1 cellular context compared by ENCODE assay signal in genomic region chr6:37353761-37354525, GRCh38.
TF ChIP-seq lines count a peak whose summit lies in the region.

TSS of gene RNF8 (plus strand) at chr6:37353983. CDS start at chr6:37354165, 182 bp downstream.

TF ChIP-seq in K562, 482 proteins besides CTCF, POLR2A, EP300 and RAD21 (continued from another document and continues in another):
- 0 out of 2 replicates have a peak, but pooled peaks have one; percentile 22 for TF ChIP-seq MYC (IDR thresholded peaks at IDR 0.05; ENCODE audit: low read depth, low read length)
- TF ChIP-seq MYC (CRISPR knock-in tag; IDR thresholded peaks at IDR 0.05; ENCODE audit: borderline replicate concordance, low read depth), result no peak
- TF ChIP-seq TOE1 (IDR thresholded peaks at IDR 0.05; ENCODE audit: borderline replicate concordance), result peak; percentile 75
- TF ChIP-seq TOE1 (CRISPR knock-in tag; IDR thresholded peaks at IDR 0.05; ENCODE audit: borderline replicate concordance, low read depth), result 0 out of 2 replicates have a peak, but pooled peaks have one; percentile 53
- TF ChIP-seq CHAMP1 (IDR thresholded peaks at IDR 0.05), result no peak
- peak; percentile 71; the same call in 1 of the 2 replicates for TF ChIP-seq ELF1 (tag; IDR thresholded peaks at IDR 0.05)
- TF ChIP-seq CEBPG (CRISPR knock-in tag; IDR thresholded peaks at IDR 0.05), result no peak
- no peak for TF ChIP-seq CEBPG (tag; conservative IDR thresholded peaks at IDR 0.05 in 1 of 2, IDR thresholded peaks at IDR 0.05 in 1 of 2)
- TF ChIP-seq CREB1 (IDR thresholded peaks at IDR 0.05), result 0 out of 2 replicates have a peak, but pooled peaks have one; percentile 38
- 0 out of 2 replicates have a peak, but pooled peaks have one; percentile 49 for TF ChIP-seq CREB1 (CRISPR knock-in tag; IDR thresholded peaks at IDR 0.05)
- TF ChIP-seq HNRNPUL1 (IDR thresholded peaks at IDR 0.05; ENCODE audit: low read length), result no peak
- TF ChIP-seq HIVEP1 (CRISPR knock-in tag; IDR thresholded peaks at IDR 0.05), result no peak
- no peak for TF ChIP-seq ZNF197 (CRISPR knock-in tag; IDR thresholded peaks at IDR 0.05; ENCODE audit: low read depth)
- TF ChIP-seq XRCC4 (IDR thresholded peaks at IDR 0.05; ENCODE audit: extremely low read depth, insufficient read depth, insufficient read length), result no peak
- TF ChIP-seq NCOA1 (IDR thresholded peaks at IDR 0.05; ENCODE audit: low read depth), result 0 out of 2 replicates have a peak, but pooled peaks have one; percentile 36
- TF ChIP-seq SRSF3 (IDR thresholded peaks at IDR 0.05; ENCODE audit: insufficient read depth, low read length), result no peak
- no peak for TF ChIP-seq DDX20 (tag; IDR thresholded peaks at IDR 0.05; ENCODE audit: low read depth)
- no peak for TF ChIP-seq ZNF561 (CRISPR knock-in tag; conservative IDR thresholded peaks at IDR 0.05)
- TF ChIP-seq ZNF507 (tag; conservative IDR thresholded peaks at IDR 0.05), result no peak
- TF ChIP-seq RNF219 (CRISPR knock-in tag; IDR thresholded peaks at IDR 0.05), result no peak
- TF ChIP-seq HES1 (IDR thresholded peaks at IDR 0.05; ENCODE audit: low read depth), result no peak
- TF ChIP-seq STAT5B (CRISPR knock-in tag; IDR thresholded peaks at IDR 0.05), result no peak
- TF ChIP-seq CBX5 (IDR thresholded peaks at IDR 0.05; ENCODE audit: borderline replicate concordance, low read depth), result no peak
- TF ChIP-seq ZNF407 (IDR thresholded peaks at IDR 0.05; ENCODE audit: low read depth), result peak; percentile 78
- no peak for TF ChIP-seq CEBPB (tag; IDR thresholded peaks at IDR 0.05)
- TF ChIP-seq ZNF134 (CRISPR knock-in tag; conservative IDR thresholded peaks at IDR 0.05), result no peak
- 0 out of 2 replicates have a peak, but pooled peaks have one; percentile 32 for TF ChIP-seq SP1 (CRISPR knock-in tag; IDR thresholded peaks at IDR 0.05)
- no peak for TF ChIP-seq ZNF143 (CRISPR knock-in tag; IDR thresholded peaks at IDR 0.05)
- TF ChIP-seq ZNF79 (CRISPR knock-in tag; IDR thresholded peaks at IDR 0.05; ENCODE audit: low read depth), result no peak
- TF ChIP-seq ZSCAN29 (IDR thresholded peaks at IDR 0.05), result no peak
- 0 out of 2 replicates have a peak, but pooled peaks have one; percentile 32 for TF ChIP-seq ZNF232 (CRISPR knock-in tag; IDR thresholded peaks at IDR 0.05)
- TF ChIP-seq CHD4 (IDR thresholded peaks at IDR 0.05; ENCODE audit: insufficient read depth, insufficient replicate concordance, low read depth, low read length, poor library complexity, severe bottlenecking), result no peak
- TF ChIP-seq ATF1 (CRISPR knock-in tag; IDR thresholded peaks at IDR 0.05), result peak; percentile 11; the same call in 1 of the 2 replicates
- no peak; the same call in 1 of the 2 replicates for TF ChIP-seq ATF1 (tag; IDR thresholded peaks at IDR 0.05)
- TF ChIP-seq PHB2 (IDR thresholded peaks at IDR 0.05; ENCODE audit: low read depth), result no peak
- TF ChIP-seq SMARCA5 (IDR thresholded peaks at IDR 0.05), result no peak
- no peak for TF ChIP-seq ZNF212 (CRISPR knock-in tag; IDR thresholded peaks at IDR 0.05)
- TF ChIP-seq HOMEZ (CRISPR knock-in tag; IDR thresholded peaks at IDR 0.05), result no peak
- TF ChIP-seq NFIC (IDR thresholded peaks at IDR 0.05), result peak; percentile 43
- TF ChIP-seq NRF1 (conservative IDR thresholded peaks at IDR 0.05 in 1 of 2, IDR thresholded peaks at IDR 0.05 in 1 of 2), result peak; percentile 98
- TF ChIP-seq NR1H2 (CRISPR knock-in tag; IDR thresholded peaks at IDR 0.05), result peak; percentile 59; the same call in 1 of the 2 replicates
- no peak for TF ChIP-seq ZBTB9 (CRISPR knock-in tag; IDR thresholded peaks at IDR 0.05)
- TF ChIP-seq SNIP1 (IDR thresholded peaks at IDR 0.05; ENCODE audit: low read depth), result no peak
- no peak for TF ChIP-seq XRCC3 (IDR thresholded peaks at IDR 0.05)
- no peak for TF ChIP-seq ZNF3 (CRISPR knock-in tag; IDR thresholded peaks at IDR 0.05)
- TF ChIP-seq HCFC1 (IDR thresholded peaks at IDR 0.05; ENCODE audit: low read depth, low read length), result peak; percentile 52; the same call in 1 of the 2 replicates
- TF ChIP-seq ZC3H11A (IDR thresholded peaks at IDR 0.05; ENCODE audit: low read depth, low read length), result no peak
- peak; percentile 80 for TF ChIP-seq RBBP5 (IDR thresholded peaks at IDR 0.05; ENCODE audit: borderline replicate concordance, insufficient read depth, low read length, poor library complexity, severe bottlenecking)
- no peak for TF ChIP-seq ARHGAP35 (IDR thresholded peaks at IDR 0.05; ENCODE audit: partially characterized antibody)
- TF ChIP-seq FOSL1 (tag; conservative IDR thresholded peaks at IDR 0.05), result 0 out of 2 replicates have a peak, but pooled peaks have one; percentile 31
- TF ChIP-seq ZNF77 (CRISPR knock-in tag; IDR thresholded peaks at IDR 0.05), result no peak
- TF ChIP-seq CHD1 (IDR thresholded peaks at IDR 0.05; ENCODE audit: low read length), result no peak
- TF ChIP-seq NFRKB (IDR thresholded peaks at IDR 0.05; ENCODE audit: low read depth), result peak; percentile 69; the same call in 1 of the 2 replicates
- peak; percentile 33; the same call in 1 of the 2 replicates for TF ChIP-seq BHLHE40 (IDR thresholded peaks at IDR 0.05; ENCODE audit: low read length)
- no peak for TF ChIP-seq SMAD3 (CRISPR knock-in tag; conservative IDR thresholded peaks at IDR 0.05)
- no peak for TF ChIP-seq RBM25 (IDR thresholded peaks at IDR 0.05; ENCODE audit: low read depth, low read length, severe bottlenecking)
- peak; percentile 75 for TF ChIP-seq SIN3B (IDR thresholded peaks at IDR 0.05; ENCODE audit: low read depth)
- TF ChIP-seq PML (IDR thresholded peaks at IDR 0.05; ENCODE audit: low read length), result peak; percentile 67; the same call in 1 of the 2 replicates
- peak; percentile 52 for TF ChIP-seq WHSC1 (IDR thresholded peaks at IDR 0.05; ENCODE audit: low read length)
- peak; percentile 75 for TF ChIP-seq CXXC5 (CRISPR knock-in tag; IDR thresholded peaks at IDR 0.05)
- peak; percentile 42 for TF ChIP-seq SMARCA4 (IDR thresholded peaks at IDR 0.05)
